Comparison of ENCODE assay signal across 24 cellular contexts in the genomic region with DNA sequence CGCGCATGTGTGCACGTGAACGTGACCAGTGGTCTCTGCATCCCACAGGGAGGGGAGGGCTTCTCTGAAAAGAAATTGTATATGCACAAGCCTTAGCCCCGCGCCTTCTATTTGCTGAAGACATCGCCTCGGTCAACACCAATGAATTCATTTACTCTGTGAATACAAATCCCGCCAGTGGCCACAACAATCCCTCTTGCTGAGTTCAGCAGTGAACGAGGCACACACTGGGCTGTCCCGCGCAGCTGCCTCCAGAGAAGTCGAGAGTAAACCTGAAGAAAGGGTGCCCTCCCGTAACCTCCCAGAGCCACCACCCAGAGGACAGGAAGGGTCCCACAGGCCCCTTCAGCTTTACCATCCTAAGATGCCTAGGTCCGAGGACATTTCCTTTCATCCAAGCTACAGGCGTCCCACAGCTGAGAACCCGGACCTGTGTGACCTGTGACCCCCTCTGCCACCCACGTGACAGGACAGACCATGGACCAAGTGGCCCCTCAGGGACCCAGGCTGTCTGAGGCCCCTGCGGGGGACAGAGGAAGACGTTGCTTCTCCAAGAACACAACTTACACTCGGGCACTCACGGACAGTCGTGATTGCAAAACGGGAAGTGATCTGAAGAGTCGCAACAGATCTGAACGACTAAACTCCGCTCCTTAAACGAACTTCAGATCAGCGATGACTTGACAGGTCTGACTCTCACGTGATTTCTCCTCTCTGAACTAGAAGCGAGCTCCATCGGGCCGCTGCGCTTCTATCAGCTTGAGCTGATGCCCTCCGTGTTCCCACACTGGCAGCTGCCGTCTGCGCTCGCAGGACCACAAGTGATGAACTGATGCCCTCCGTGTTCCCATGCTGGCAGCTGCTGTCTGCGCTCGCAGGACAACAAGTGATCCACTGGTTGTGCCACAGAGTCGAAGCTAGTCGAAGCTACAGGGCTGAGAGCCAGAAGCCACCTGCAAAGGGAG.
DNase-seq lines count a peak whose midpoint lies in the region; ATAC-seq and TF ChIP-seq lines count a peak whose summit lies in the region.
"Had no signal": no experiment of that assay in that cellular context is flagged by ENCODE, and none has a peak within 500 bp of the region (broad histone marks: within the 10 kb centered on the region; RNA-seq: fewer than 3 reads in every experiment).

No MANE protein-coding gene starts in this region.

- H3K4me1 Mint-ChIP-seq in CD14-positive monocyte (peaks cover 62% of the 10 kb centered on the region), glutamatergic neuron (ENCODE audit: low read depth, unreplicated experiment) (peaks cover 68% of the 10 kb centered on the region)

- H3K4me3 Mint-ChIP-seq in CD14-positive monocyte (peak overlapping the region in 1 of 2 donors; percentile 78), glutamatergic neuron (ENCODE audit: unreplicated experiment) (no peak overlapping the region)
- H3K4me3 Mint-ChIP-seq: activated B cell treated with CpG ODN at 0.5 μM for 24 hours; activated naive CD4-positive, alpha-beta T cell treated with anti-CD3 and anti-CD28 coated beads, Interleukin-2, amount 50 U/mL, for 24 hours; stimulated activated memory B cell treated with anti-CD40 and anti-IgM and Interleukin-4, amounts not matched to agents 10 μg/mL and 1 μg/mL and 100 μg/mL, for 72 hours had no signal

- H3K27ac Mint-ChIP-seq in CD14-positive monocyte (peak overlapping the region; percentile 60 to 88 (median 78)), glutamatergic neuron (ENCODE audit: unreplicated experiment) (peak overlapping the region; percentile 33)
- H3K27ac Mint-ChIP-seq: activated B cell treated with CpG ODN at 0.5 μM for 24 hours; activated naive CD4-positive, alpha-beta T cell treated with anti-CD3 and anti-CD28 coated beads, Interleukin-2, amount 50 U/mL, for 24 hours; stimulated activated memory B cell treated with anti-CD40 and anti-IgM and Interleukin-4, amounts not matched to agents 10 μg/mL and 1 μg/mL and 100 μg/mL, for 72 hours had no signal

- TF ChIP-seq CTCF in CD14-positive monocyte (IDR thresholded peaks at IDR 0.05) (no peak), GM10266 (IDR thresholded peaks at IDR 0.05; ENCODE audit: control insufficient read depth, insufficient read depth, low read depth, missing control alignments) (no peak), glutamatergic neuron (IDR thresholded peaks at IDR 0.05; ENCODE audit: partially characterized antibody, unreplicated experiment) (no peak)

- H3K27me3 Mint-ChIP-seq in CD14-positive monocyte (ENCODE audit: low read depth in 3 of 3) (peaks cover 0 to 2% (median 2%) of the 10 kb centered on the region in 3 donors), glutamatergic neuron (ENCODE audit: unreplicated experiment) (peaks cover 32% of the 10 kb centered on the region)
- H3K27me3 Mint-ChIP-seq: activated B cell treated with CpG ODN at 0.5 μM for 24 hours; activated naive CD4-positive, alpha-beta T cell treated with anti-CD3 and anti-CD28 coated beads, Interleukin-2, amount 50 U/mL, for 24 hours; stimulated activated memory B cell treated with anti-CD40 and anti-IgM and Interleukin-4, amounts not matched to agents 10 μg/mL and 1 μg/mL and 100 μg/mL, for 72 hours had no signal

- peaks cover 14 to 44% of the 10 kb centered on the region in 2 donors for H3K36me3 Mint-ChIP-seq in CD14-positive monocyte
- H3K36me3 Mint-ChIP-seq in glutamatergic neuron (ENCODE audit: unreplicated experiment): peaks cover 7% of the 10 kb centered on the region
- H3K36me3 Mint-ChIP-seq: activated naive CD4-positive, alpha-beta T cell treated with anti-CD3 and anti-CD28 coated beads, Interleukin-2, amount 50 U/mL, for 24 hours; stimulated activated memory B cell treated with anti-CD40 and anti-IgM and Interleukin-4, amounts not matched to agents 10 μg/mL and 1 μg/mL and 100 μg/mL, for 72 hours had no signal

- DNase-seq in CD14-positive monocyte (ENCODE audit: low spot score) (no peak), GM10266 (ENCODE audit: extremely low spot score) (peak; percentile 23), NOMO-1 treated with dmso at 0.1 percent for 144 hours (lab: John Stamatoyannopoulos, UW; ENCODE audit: unreplicated experiment) (peak; percentile 86), glutamatergic neuron (no peak), T1000 (lab: John Stamatoyannopoulos, UW) (no peak), A172 (ENCODE audit: low spot score) (no peak), NCI-H2081 treated with DMSO at 0.1 percent for 48 hours (lab: John Stamatoyannopoulos, UW) (no peak)
- DNase-seq: activated B cell treated with CpG ODN at 0.5 μM for 24 hours; activated CD4-positive, alpha-beta T cell treated with anti-CD3 and anti-CD28 coated beads, Interleukin-2, amount 50 U/mL, for 1 hour; colonic mucosa; DND-41; effector memory CD4-positive, alpha-beta T cell; heart left ventricle; KBM-7; mucosa of descending colon; NCI-H1436 treated with DMSO at 0.1 percent for 48 hours; NCI-H524 treated with DMSO at 0.1 percent for 48 hours; RPMI8226; stimulated activated CD4-positive, alpha-beta T cell treated with anti-CD3 and anti-CD28 coated beads, Interleukin-4, amount 100 ng/mL, for 1 hour; upper lobe of right lung had no signal

- peaks cover 0 to 2% (median 0%) of the 10 kb centered on the region in 7 donors for H3K9me3 Mint-ChIP-seq in CD14-positive monocyte
- H3K9me3 Mint-ChIP-seq in glutamatergic neuron (ENCODE audit: unreplicated experiment): peaks cover 41% of the 10 kb centered on the region
- H3K9me3 Mint-ChIP-seq: activated B cell treated with CpG ODN at 0.5 μM for 24 hours; activated naive CD4-positive, alpha-beta T cell treated with anti-CD3 and anti-CD28 coated beads, Interleukin-2, amount 50 U/mL, for 24 hours; stimulated activated memory B cell treated with anti-CD40 and anti-IgM and Interleukin-4, amounts not matched to agents 10 μg/mL and 1 μg/mL and 100 μg/mL, for 72 hours had no signal

- ATAC-seq in GM18519 (IDR thresholded peaks at IDR 0.05; ENCODE audit: low FRiP score, unreplicated experiment): no peak
- ATAC-seq: SK-N-SH treated with all-trans-retinoic acid at 6 μM for 48 hours had no signal

- intact Hi-C loops in CD14-positive monocyte (cut with micrococcal nuclease): loop anchor here in 1 of 2 donors (5.0 kb wide), 3 partner anchors 70 to 285 kb away; no protein-coding TSS in a partner anchor

Comparison
In these comparisons a context has a peak if more than half of its experiments do, and no peak if none do; other contexts are left out.
1. DNase-seq: peak in GM10266 (single experiment) and NOMO-1 treated with dmso at 0.1 percent for 144 hours (single experiment); none in CD14-positive monocyte (single experiment), glutamatergic neuron (single experiment), T1000 (single experiment), A172 (single experiment) and NCI-H2081 treated with DMSO at 0.1 percent for 48 hours (single experiment).